Comparison of ENCODE assay signal across 25 cellular contexts in genomic region chr17:12982224-12982623, GRCh38. TPM values are rescaled to one million over a fixed set of nuclear protein-coding genes. Genes with fewer than 3 reads are reported as not detected.
A peak's percentile ranks its signal among the peaks of the same experiment; 100 is the strongest.
DNase-seq lines count a peak whose midpoint lies in the region; ATAC-seq and TF ChIP-seq lines count a peak whose summit lies in the region.
"Had no signal": no experiment of that assay in that cellular context is flagged by ENCODE, and none has a peak within 500 bp of the region (broad histone marks: within the 10 kb centered on the region; RNA-seq: fewer than 3 reads in every experiment).

No MANE protein-coding gene starts in this region.

- peaks cover 6% of the 10 kb centered on the region for H3K4me1 Mint-ChIP-seq in activated CD4-positive, alpha-beta memory T cell treated with anti-CD3 and anti-CD28 coated beads, Interleukin-2, amount 10 ng/mL, durations not matched to agents 7 days and 5 days
- no peaks in the 10 kb centered on the region for H3K4me1 Mint-ChIP-seq in activated CD4-positive, alpha-beta memory T cell treated with anti-CD3 and anti-CD28 coated beads for 36 hours (ENCODE audit: low read depth)
- H3K4me1 Mint-ChIP-seq in T-cell: peaks cover 0 to 7% (median 4%) of the 10 kb centered on the region in 3 donors
- peaks cover 9% of the 10 kb centered on the region for H3K4me1 Mint-ChIP-seq in stimulated activated effector memory CD8-positive, alpha-beta T cell treated with anti-CD3 and anti-CD28 coated beads, Interleukin-12 subunit alpha, Interleukin-12 subunit beta, amount 100 ng/mL, for 72 hours

- DNase-seq in activated CD4-positive, alpha-beta memory T cell treated with anti-CD3 and anti-CD28 coated beads, Interleukin-2, amount 10 ng/mL, durations not matched to agents 7 days and 5 days: peak; percentile 17
- DNase-seq in activated CD4-positive, alpha-beta memory T cell treated with anti-CD3 and anti-CD28 coated beads for 36 hours: no peak
- peak; percentile 10 for DNase-seq in MM.1S
- DNase-seq in T-cell: peak in 19 of 34 experiments; percentile 2 to 38 (median 9)
- no peak for DNase-seq in stimulated activated effector memory CD8-positive, alpha-beta T cell treated with anti-CD3 and anti-CD28 coated beads, Interleukin-12 subunit alpha, Interleukin-12 subunit beta, amount 100 ng/mL, for 72 hours (ENCODE audit: low spot score in 2 of 2)
- no peak for DNase-seq in mammary epithelial cell
- no peak for DNase-seq in DMS79 (lab: John Stamatoyannopoulos, UW)
- no peak for DNase-seq in foreskin keratinocyte
- DNase-seq: 8988T; activated CD4-positive, CD25-positive, alpha-beta regulatory T cell treated with anti-CD3 and anti-CD28 coated beads, Interleukin-2, amount 50 U/mL, for 72 hours; activated effector memory CD4-positive, alpha-beta T cell treated with anti-CD3 and anti-CD28 coated beads, Interleukin-2, amount 50 U/mL, for 16 hours; central memory CD4-positive, alpha-beta T cell; mesenchymal stem cell; naive B cell; NCI-H1417; NCI-H524 treated with DMSO at 0.1 percent for 48 hours; ovary; sigmoid colon; stimulated activated naive CD8-positive, alpha-beta T cell treated with anti-CD3 and anti-CD28 coated beads, Interleukin-15, amount 100 ng/mL, for 72 hours had no signal

- H3K36me3 ChIP-seq in MM.1S (replicated peaks; ENCODE audit: insufficient read depth, low read length): no peaks in the 10 kb centered on the region
- H3K36me3 ChIP-seq in mammary epithelial cell (ENCODE audit: insufficient read depth, low read length): no peaks in the 10 kb centered on the region
- H3K36me3 ChIP-seq: esophagus muscularis mucosa, ovary, sigmoid colon had no signal

- H3K9me2 ChIP-seq in MM.1S (replicated peaks; ENCODE audit: insufficient read depth, low read length): no peaks in the 10 kb centered on the region

- intact Hi-C loops in activated CD4-positive, alpha-beta memory T cell treated with anti-CD3 and anti-CD28 coated beads for 36 hours (cut with micrococcal nuclease): no loop called here
- intact Hi-C loops in mammary epithelial cell (cut with micrococcal nuclease): no loop called here

- H3K9ac ChIP-seq in MM.1S (ENCODE audit: low read length): no peak overlapping the region
- no peak overlapping the region for H3K9ac ChIP-seq in mammary epithelial cell (ENCODE audit: insufficient read depth, low read length)

- H3K27me3 Mint-ChIP-seq in activated CD4-positive, alpha-beta memory T cell treated with anti-CD3 and anti-CD28 coated beads, Interleukin-2, amount 10 ng/mL, durations not matched to agents 7 days and 5 days: no peaks in the 10 kb centered on the region
- H3K27me3 Mint-ChIP-seq in activated CD4-positive, alpha-beta memory T cell treated with anti-CD3 and anti-CD28 coated beads for 36 hours: peaks cover 17% of the 10 kb centered on the region
- H3K27me3 Mint-ChIP-seq in T-cell: peaks cover 13 to 26% of the 10 kb centered on the region in 2 donors
- H3K27me3 Mint-ChIP-seq: B cell, type B pancreatic cell had no signal

- H4K20me1 ChIP-seq in MM.1S (ENCODE audit: insufficient read depth, low read length): no peaks in the 10 kb centered on the region
- no peaks in the 10 kb centered on the region for H4K20me1 ChIP-seq in mammary epithelial cell (ENCODE audit: insufficient read depth, low read length)

- H3F3A ChIP-seq in MM.1S (ENCODE audit: insufficient read depth, low read length): no peaks in the 10 kb centered on the region

- H2AFZ ChIP-seq in MM.1S (ENCODE audit: low read length) (no peak overlapping the region), mammary epithelial cell (ENCODE audit: low read depth, low read length) (no peak overlapping the region)

- H3K4me2 ChIP-seq in MM.1S (ENCODE audit: low read depth, low read length) (no peak overlapping the region), mammary epithelial cell (ENCODE audit: insufficient read depth, low read depth, low read length) (no peak overlapping the region)

- no peaks in the 10 kb centered on the region for H3K9me3 ChIP-seq in MM.1S (replicated peaks; ENCODE audit: insufficient read depth, low read length)
- H3K9me3 ChIP-seq in mammary epithelial cell (replicated peaks; ENCODE audit: insufficient read depth, low read length): peaks cover 4% of the 10 kb centered on the region
- H3K9me3 ChIP-seq: esophagus muscularis mucosa, ovary, sigmoid colon had no signal

- BruUV-seq in mammary epithelial cell (replicated peaks; lab: Mats Ljungman, UMichigan): no TSS peak

- no peak overlapping the region for H3K27ac Mint-ChIP-seq in activated CD4-positive, alpha-beta memory T cell treated with anti-CD3 and anti-CD28 coated beads, Interleukin-2, amount 10 ng/mL, durations not matched to agents 7 days and 5 days
- no peak overlapping the region for H3K27ac Mint-ChIP-seq in activated CD4-positive, alpha-beta memory T cell treated with anti-CD3 and anti-CD28 coated beads for 36 hours
- no peak overlapping the region for H3K27ac Mint-ChIP-seq in T-cell
- H3K27ac Mint-ChIP-seq in stimulated activated effector memory CD8-positive, alpha-beta T cell treated with anti-CD3 and anti-CD28 coated beads, Interleukin-12 subunit alpha, Interleukin-12 subunit beta, amount 100 ng/mL, for 72 hours: no peak overlapping the region
- H3K27ac Mint-ChIP-seq: B cell; naive B cell; T-helper 2 cell treated with Interferon-gamma antibody and Interleukin-4, amounts not matched to agents 5 μg/mL and 100 μg/mL, for 36 hours; type B pancreatic cell had no signal

- H3K27me3 ChIP-seq in MM.1S (replicated peaks; ENCODE audit: insufficient read depth, low read length): no peaks in the 10 kb centered on the region
- H3K27me3 ChIP-seq in mammary epithelial cell (ENCODE audit: insufficient read depth, low read length): no peaks in the 10 kb centered on the region
- no peaks in the 10 kb centered on the region for H3K27me3 ChIP-seq in foreskin keratinocyte
- H3K27me3 ChIP-seq: esophagus muscularis mucosa, ovary, sigmoid colon had no signal

- no peaks in the 10 kb centered on the region for H3K9me3 Mint-ChIP-seq in activated CD4-positive, alpha-beta memory T cell treated with anti-CD3 and anti-CD28 coated beads, Interleukin-2, amount 10 ng/mL, durations not matched to agents 7 days and 5 days
- H3K9me3 Mint-ChIP-seq in activated CD4-positive, alpha-beta memory T cell treated with anti-CD3 and anti-CD28 coated beads for 36 hours: no peaks in the 10 kb centered on the region
- H3K9me3 Mint-ChIP-seq in T-cell: no peaks in the 10 kb centered on the region
- H3K9me3 Mint-ChIP-seq in stimulated activated effector memory CD8-positive, alpha-beta T cell treated with anti-CD3 and anti-CD28 coated beads, Interleukin-12 subunit alpha, Interleukin-12 subunit beta, amount 100 ng/mL, for 72 hours: peaks cover 2% of the 10 kb centered on the region
- H3K9me3 Mint-ChIP-seq: stimulated activated naive CD8-positive, alpha-beta T cell treated with anti-CD3 and anti-CD28 coated beads, Interleukin-15, amount 100 ng/mL, for 72 hours; type B pancreatic cell had no signal

- 79% methylated on average over 4 of the region's 6 CpGs for WGBS in mammary epithelial cell (ENCODE audit: low coverage, missing lambda C conversion rate)

- no peak overlapping the region for H3K4me3 Mint-ChIP-seq in activated CD4-positive, alpha-beta memory T cell treated with anti-CD3 and anti-CD28 coated beads, Interleukin-2, amount 10 ng/mL, durations not matched to agents 7 days and 5 days
- H3K4me3 Mint-ChIP-seq in activated CD4-positive, alpha-beta memory T cell treated with anti-CD3 and anti-CD28 coated beads for 36 hours: no peak overlapping the region
- no peak overlapping the region for H3K4me3 Mint-ChIP-seq in T-cell
- H3K4me3 Mint-ChIP-seq in stimulated activated effector memory CD8-positive, alpha-beta T cell treated with anti-CD3 and anti-CD28 coated beads, Interleukin-12 subunit alpha, Interleukin-12 subunit beta, amount 100 ng/mL, for 72 hours: no peak overlapping the region
- H3K4me3 Mint-ChIP-seq: B cell; naive B cell; stimulated activated naive CD8-positive, alpha-beta T cell treated with anti-CD3 and anti-CD28 coated beads, Interleukin-15, amount 100 ng/mL, for 72 hours; T-helper 2 cell treated with Interferon-gamma antibody and Interleukin-4, amounts not matched to agents 5 μg/mL and 100 μg/mL, for 36 hours; type B pancreatic cell had no signal

- TF ChIP-seq CTCF in MM.1S (IDR thresholded peaks at IDR 0.05; ENCODE audit: low read length) (no peak), mammary epithelial cell (conservative IDR thresholded peaks at IDR 0.05 in 1 of 2, IDR thresholded peaks at IDR 0.05 in 1 of 2; ENCODE audit: extremely low read depth in 1 of 2, insufficient read depth in 1 of 2, low read depth in 1 of 2, low read length in 2 of 2) (no peak), foreskin keratinocyte (conservative IDR thresholded peaks at IDR 0.05) (no peak)

- H3K4me3 ChIP-seq in MM.1S (ENCODE audit: low read length): no peak overlapping the region
- no peak overlapping the region for H3K4me3 ChIP-seq in mammary epithelial cell (replicated peaks in 1 of 3; ENCODE audit: insufficient read depth in 1 of 3, low read depth in 2 of 3, low read length in 3 of 3)
- H3K4me3 ChIP-seq: esophagus muscularis mucosa, ovary, sigmoid colon had no signal

- H3K4me1 ChIP-seq in MM.1S (ENCODE audit: low read length) (no peaks in the 10 kb centered on the region), mammary epithelial cell (ENCODE audit: insufficient read depth, low read length) (no peaks in the 10 kb centered on the region), foreskin keratinocyte (no peaks in the 10 kb centered on the region)
- H3K4me1 ChIP-seq: sigmoid colon had no signal

- POLR2A ChIA-PET in activated CD4-positive, alpha-beta memory T cell treated with anti-CD3 and anti-CD28 coated beads, Interleukin-2, amount 10 ng/mL, durations not matched to agents 7 days and 5 days (lab: Charles Lee): interaction anchor here (0.8 kb wide), 1 partner anchor 14 kb away, joined by 3 read pairs; no protein-coding TSS in a partner anchor
- POLR2A ChIA-PET in activated CD4-positive, alpha-beta memory T cell treated with anti-CD3 and anti-CD28 coated beads for 36 hours (lab: Charles Lee): no interaction called here
- POLR2A ChIA-PET in T-cell (lab: Charles Lee): no interaction called here

- CTCF ChIA-PET in activated CD4-positive, alpha-beta memory T cell treated with anti-CD3 and anti-CD28 coated beads, Interleukin-2, amount 10 ng/mL, durations not matched to agents 7 days and 5 days (lab: Charles Lee): no interaction called here
- CTCF ChIA-PET in activated CD4-positive, alpha-beta memory T cell treated with anti-CD3 and anti-CD28 coated beads for 36 hours (lab: Charles Lee): no interaction called here
- CTCF ChIA-PET in T-cell (lab: Charles Lee): interaction anchor here in 1 of 2 donors (0.5 kb wide), 1 partner anchor 36 kb away, joined by 3 read pairs; the partner anchor contains the start of gene ELAC2
- CTCF ChIA-PET in mammary epithelial cell (lab: Charles Lee; ENCODE audit: low non-redundant PET): no interaction called here

- no peaks in the 10 kb centered on the region for H3K36me3 Mint-ChIP-seq in activated CD4-positive, alpha-beta memory T cell treated with anti-CD3 and anti-CD28 coated beads, Interleukin-2, amount 10 ng/mL, durations not matched to agents 7 days and 5 days (ENCODE audit: low read depth)
- H3K36me3 Mint-ChIP-seq in activated CD4-positive, alpha-beta memory T cell treated with anti-CD3 and anti-CD28 coated beads for 36 hours: no peaks in the 10 kb centered on the region
- no peaks in the 10 kb centered on the region for H3K36me3 Mint-ChIP-seq in T-cell
- H3K36me3 Mint-ChIP-seq in stimulated activated effector memory CD8-positive, alpha-beta T cell treated with anti-CD3 and anti-CD28 coated beads, Interleukin-12 subunit alpha, Interleukin-12 subunit beta, amount 100 ng/mL, for 72 hours: peaks cover 4% of the 10 kb centered on the region
- H3K36me3 Mint-ChIP-seq: naive B cell had no signal

- no peak overlapping the region for H3K27ac ChIP-seq in MM.1S (ENCODE audit: low read length)
- H3K27ac ChIP-seq in mammary epithelial cell (ENCODE audit: insufficient read depth, low read depth, low read length): no peak overlapping the region
- H3K27ac ChIP-seq in foreskin keratinocyte: no peak overlapping the region
- H3K27ac ChIP-seq: esophagus muscularis mucosa, ovary, sigmoid colon had no signal

- peak in 1 of 4 experiments; percentile 62 for ATAC-seq in T-cell (replicated peaks in 1 of 4)
- peak; percentile 68 for ATAC-seq in stimulated activated effector memory CD8-positive, alpha-beta T cell treated with anti-CD3 and anti-CD28 coated beads, Interleukin-12 subunit alpha, Interleukin-12 subunit beta, amount 100 ng/mL, for 72 hours
- no peak for ATAC-seq in foreskin keratinocyte
- ATAC-seq: HCT116; Panc1; stimulated activated naive CD8-positive, alpha-beta T cell treated with anti-CD3 and anti-CD28 coated beads, Interleukin-15, amount 100 ng/mL, for 72 hours had no signal

- dilution Hi-C loops in mammary epithelial cell (cut with HindIII; ENCODE audit: low sequenced_read_pairs): no loop called here

- in situ Hi-C loops in mammary epithelial cell (cut with MboI; ENCODE audit: low sequenced_read_pairs in 2 of 2): no loop called here

- H3K79me2 ChIP-seq in MM.1S (ENCODE audit: low read length) (no peaks in the 10 kb centered on the region), mammary epithelial cell (ENCODE audit: insufficient read depth, low read length) (no peaks in the 10 kb centered on the region)

RNA-seq across cellular contexts. Expression of gene ELAC2, which starts 35.6 kb away (rescaled TPM):
- total RNA-seq in activated CD4-positive, alpha-beta memory T cell treated with anti-CD3 and anti-CD28 coated beads, Interleukin-2, amount 10 ng/mL, durations not matched to agents 7 days and 5 days: 10 to 100 TPM; 50.8 to 54.0 TPM
- 10 to 100 TPM; 63.1 to 64.2 TPM for total RNA-seq in activated CD4-positive, alpha-beta memory T cell treated with anti-CD3 and anti-CD28 coated beads for 36 hours
- total RNA-seq in T-cell (10 to 100 TPM; 62.5 to 71.6 (median 66.4) TPM), mammary epithelial cell (100 to 1,000 TPM in 1 of 2 donors, 10 to 100 TPM in 1; 69.9 to 107 TPM), foreskin keratinocyte (67.9 and 71.5 TPM in 2 replicates)
- polyA plus RNA-seq in mammary epithelial cell (88.5 TPM), foreskin keratinocyte (50.0 and 54.2 TPM in 2 replicates)
- polyA minus RNA-seq in mammary epithelial cell: 142 TPM

Comparison
In these comparisons a context has a peak if more than half of its experiments do, and no peak if none do; other contexts are left out.
1. DNase-seq: peak in activated CD4-positive, alpha-beta memory T cell treated with anti-CD3 and anti-CD28 coated beads, Interleukin-2, amount 10 ng/mL, durations not matched to agents 7 days and 5 days (single experiment), MM.1S (single experiment) and T-cell (19 of 34); none in activated CD4-positive, alpha-beta memory T cell treated with anti-CD3 and anti-CD28 coated beads for 36 hours (single experiment), stimulated activated effector memory CD8-positive, alpha-beta T cell treated with anti-CD3 and anti-CD28 coated beads, Interleukin-12 subunit alpha, Interleukin-12 subunit beta, amount 100 ng/mL, for 72 hours (0 of 2), mammary epithelial cell (single experiment), DMS79 (single experiment) and foreskin keratinocyte (0 of 2).